Comparison of ENCODE assay signal across 25 cellular contexts in genomic region chr6:136446579-136447182, GRCh38.
DNase-seq lines count a peak whose midpoint lies in the region; ATAC-seq and TF ChIP-seq lines count a peak whose summit lies in the region.
"Had no signal": no experiment of that assay in that cellular context is flagged by ENCODE, and none has a peak within 500 bp of the region (broad histone marks: within the 10 kb centered on the region; RNA-seq: fewer than 3 reads in every experiment).

No MANE protein-coding gene starts in this region.

- peak overlapping the region; percentile 76 for H3K27ac ChIP-seq in substantia nigra (ENCODE audit: low read depth, low read length, poor library complexity, severe bottlenecking)
- H3K27ac ChIP-seq: BLaER1, breast epithelium, coronary artery, neural progenitor cell, skin epidermis, suprapubic skin, uterus, WERI-Rb-1 had no signal

- DNase-seq in EH (ENCODE audit: low read depth) (peak; percentile 23), NCI-H226 (peak; percentile 40), fibroblast of gingiva (ENCODE audit: low read depth) (peak; percentile 76), substantia nigra (lab: John Stamatoyannopoulos, UW) (no peak), activated gamma-delta T cell (lab: John Stamatoyannopoulos, UW) (no peak), NAMALWA (ENCODE audit: low spot score) (no peak)
- DNase-seq: activated CD4-positive, alpha-beta T cell treated with anti-CD3 and anti-CD28 coated beads, Interleukin-2, amount 50 U/mL, for 48 hours; activated CD8-positive, alpha-beta memory T cell treated with anti-CD3 and anti-CD28 coated beads, Interleukin-2, amount 50 U/mL, for 48 hours; activated naive CD8-positive, alpha-beta T cell treated with anti-CD3 and anti-CD28 coated beads, Interleukin-2, amount 10 ng/mL, durations not matched to agents 7 days and 5 days; COR-L47; foreskin melanocyte; MG63; NCI-H1436 treated with DMSO at 0.1 percent for 48 hours; NCI-H526; SK-N-SH; stimulated activated CD4-positive, alpha-beta T cell treated with anti-CD3 and anti-CD28 coated beads, Interleukin-1b, Interleukin-23, amount 100 ng/mL, for 48 hours; uterus; WERI-Rb-1 had no signal

- no peak for ATAC-seq in SK-N-SH treated with all-trans-retinoic acid at 6 μM for 48 hours

TF ChIP-seq in SK-N-SH treated with all-trans-retinoic acid at 6 μM for 48 hours, 23 proteins besides CTCF, POLR2A, EP300 and RAD21:
- no peak for TF ChIP-seq ZFP3 (CRISPR knock-in tag; IDR thresholded peaks at IDR 0.05)
- TF ChIP-seq TOX (CRISPR knock-in tag; IDR thresholded peaks at IDR 0.05; ENCODE audit: borderline replicate concordance), result no peak
- no peak for TF ChIP-seq ZNF565 (CRISPR knock-in tag; conservative IDR thresholded peaks at IDR 0.05; ENCODE audit: low read depth)
- TF ChIP-seq ESRRG (CRISPR knock-in tag; IDR thresholded peaks at IDR 0.05), result no peak
- no peak for TF ChIP-seq ZNF8 (CRISPR knock-in tag; IDR thresholded peaks at IDR 0.05)
- no peak for TF ChIP-seq TCF4 (CRISPR knock-in tag; IDR thresholded peaks at IDR 0.05; ENCODE audit: borderline replicate concordance)
- no peak for TF ChIP-seq POU6F1 (CRISPR knock-in tag; IDR thresholded peaks at IDR 0.05; ENCODE audit: borderline replicate concordance, low read depth)
- TF ChIP-seq PATZ1 (CRISPR knock-in tag; IDR thresholded peaks at IDR 0.05; ENCODE audit: borderline replicate concordance), result no peak

Comparison
In these comparisons a context has a peak if more than half of its experiments do, and no peak if none do; other contexts are left out.
1. DNase-seq: peak in EH (single experiment), NCI-H226 (single experiment) and fibroblast of gingiva (single experiment); none in substantia nigra (0 of 49), activated gamma-delta T cell (single experiment) and NAMALWA (single experiment).